ENCODE assay signal across 9 cellular contexts in the genomic region with DNA sequence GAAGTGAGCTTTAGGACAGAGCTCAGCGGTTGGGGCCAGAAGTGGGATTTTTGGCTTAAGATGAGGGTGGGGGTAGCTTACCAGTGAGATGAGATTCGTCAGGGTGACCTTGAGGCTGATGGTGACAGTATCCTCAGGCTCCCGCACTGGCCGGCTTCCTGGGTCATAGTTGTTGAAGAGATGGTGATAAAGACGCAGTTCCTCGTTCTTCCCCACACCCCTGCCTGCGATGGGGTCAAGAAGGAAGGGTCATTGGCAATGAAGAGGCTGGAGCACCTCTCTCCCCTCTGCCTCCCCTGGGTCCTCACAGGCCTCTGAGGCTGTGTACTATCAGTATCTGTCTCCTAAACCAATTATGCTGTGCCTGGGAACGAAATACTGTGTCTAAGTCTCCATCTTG. TPM values are rescaled to one million over a fixed set of nuclear protein-coding genes. Genes with fewer than 3 reads are reported as not detected.
A peak's percentile ranks its signal among the peaks of the same experiment; 100 is the strongest.
DNase-seq lines count a peak whose midpoint lies in the region; ATAC-seq and TF ChIP-seq lines count a peak whose summit lies in the region.
"Had no signal": no experiment of that assay in that cellular context is flagged by ENCODE, and none has a peak within 500 bp of the region (broad histone marks: within the 10 kb centered on the region; RNA-seq: fewer than 3 reads in every experiment).

No MANE protein-coding gene starts in this region.

- intact Hi-C loops in left cardiac atrium (cut with DNase I) = loop anchor here (5.0 to 10.0 kb wide), 2 partner anchors 82 to 190 kb away; partner anchors contain the start of genes ARRB2 (in 1 of the 2) and CAMTA2 (in 1 of the 2)
- intact Hi-C loops in Right ventricle myocardium superior (cut with DNase I) = no loop called here
- intact Hi-C loops in activated T-helper 1 cell treated with anti-CD3 and anti-CD28 coated beads, Interleukin-12 subunit alpha, Interleukin-12 subunit beta, Interleukin-2, Interleukin-4 antibody, amounts not matched to agents 30 ng/mL and 10 ng/mL and 1 ng/mL, durations not matched to agents 14 hours and 24 hours and 36 hours (cut with micrococcal nuclease) = loop anchor here (5.0 kb wide), 1 partner anchor 335 kb away; no protein-coding TSS in a partner anchor
- intact Hi-C loops in left lung (cut with DNase I) = loop anchor here in 1 of 2 donors (10.0 kb wide), 1 partner anchor 72 kb away; no protein-coding TSS in a partner anchor

- peaks cover 16% of the 10 kb centered on the region for H3K27me3 Mint-ChIP-seq in activated T-helper 1 cell treated with anti-CD3 and anti-CD28 coated beads, Interleukin-12 subunit alpha, Interleukin-12 subunit beta, Interleukin-2, Interleukin-4 antibody, amounts not matched to agents 30 ng/mL and 10 ng/mL and 1 ng/mL, durations not matched to agents 14 hours and 24 hours and 36 hours (ENCODE audit: insufficient read depth)
- peaks cover 9% of the 10 kb centered on the region for H3K27me3 Mint-ChIP-seq in type B pancreatic cell

- H3K4me3 Mint-ChIP-seq in activated T-helper 1 cell treated with anti-CD3 and anti-CD28 coated beads, Interleukin-12 subunit alpha, Interleukin-12 subunit beta, Interleukin-2, Interleukin-4 antibody, amounts not matched to agents 30 ng/mL and 10 ng/mL and 1 ng/mL, durations not matched to agents 14 hours and 24 hours and 36 hours = peak overlapping the region; percentile 21
- H3K4me3 Mint-ChIP-seq in type B pancreatic cell = peak overlapping the region; percentile 44

- DNase-seq in left cardiac atrium = peak; percentile 31
- no peak for DNase-seq in Right ventricle myocardium superior
- DNase-seq in activated T-helper 1 cell treated with anti-CD3 and anti-CD28 coated beads, Interleukin-12 subunit alpha, Interleukin-12 subunit beta, Interleukin-2, Interleukin-4 antibody, amounts not matched to agents 30 ng/mL and 10 ng/mL and 1 ng/mL, durations not matched to agents 14 hours and 24 hours and 36 hours (ENCODE audit: low spot score) = no peak
- peak in 1 of 2 donors; percentile 54 for DNase-seq in left lung
- no peak for DNase-seq in type B pancreatic cell (ENCODE audit: extremely low spot score, unreplicated experiment)
- no peak for DNase-seq in NCI-H446 treated with DMSO at 0.1 percent for 48 hours (lab: John Stamatoyannopoulos, UW)
- DNase-seq in NCI-H510A (lab: John Stamatoyannopoulos, UW) = no peak

- no peaks in the 10 kb centered on the region for H3K36me3 Mint-ChIP-seq in activated T-helper 1 cell treated with anti-CD3 and anti-CD28 coated beads, Interleukin-12 subunit alpha, Interleukin-12 subunit beta, Interleukin-2, Interleukin-4 antibody, amounts not matched to agents 30 ng/mL and 10 ng/mL and 1 ng/mL, durations not matched to agents 14 hours and 24 hours and 36 hours (ENCODE audit: low read depth)
- H3K36me3 Mint-ChIP-seq in type B pancreatic cell = peaks cover 7% of the 10 kb centered on the region

- H3K4me3 ChIP-seq in left lung = peak overlapping the region in 1 of 2 donors; percentile 54
- H3K4me3 ChIP-seq: SJCRH30 had no signal

- H3K27me3 ChIP-seq in left lung = peaks cover 0 to 21% of the 10 kb centered on the region in 2 donors
- H3K27me3 ChIP-seq: SJCRH30 had no signal

- peaks cover 25% of the 10 kb centered on the region for H3K4me1 Mint-ChIP-seq in activated T-helper 1 cell treated with anti-CD3 and anti-CD28 coated beads, Interleukin-12 subunit alpha, Interleukin-12 subunit beta, Interleukin-2, Interleukin-4 antibody, amounts not matched to agents 30 ng/mL and 10 ng/mL and 1 ng/mL, durations not matched to agents 14 hours and 24 hours and 36 hours (ENCODE audit: low read depth)
- peaks cover 10% of the 10 kb centered on the region for H3K4me1 Mint-ChIP-seq in type B pancreatic cell (ENCODE audit: unreplicated experiment)

- H3K9me3 ChIP-seq in left lung = no peaks in the 10 kb centered on the region
- H3K9me3 ChIP-seq: SJCRH30 had no signal

- H3K27ac ChIP-seq in left lung = peak overlapping the region; percentile 80 to 85
- H3K27ac ChIP-seq: SJCRH30 had no signal

- peak; percentile 1 to 6 for ATAC-seq in left cardiac atrium
- no peak for ATAC-seq in Right ventricle myocardium superior (ENCODE audit: poor library complexity)
- no peak for ATAC-seq in left lung
- ATAC-seq in HG02885 (IDR thresholded peaks at IDR 0.05; ENCODE audit: poor library complexity, unreplicated experiment) = no peak

- peak overlapping the region; percentile 42 for H3K27ac Mint-ChIP-seq in activated T-helper 1 cell treated with anti-CD3 and anti-CD28 coated beads, Interleukin-12 subunit alpha, Interleukin-12 subunit beta, Interleukin-2, Interleukin-4 antibody, amounts not matched to agents 30 ng/mL and 10 ng/mL and 1 ng/mL, durations not matched to agents 14 hours and 24 hours and 36 hours
- peak overlapping the region; percentile 98 for H3K27ac Mint-ChIP-seq in type B pancreatic cell

- no peaks in the 10 kb centered on the region for H3K9me3 Mint-ChIP-seq in activated T-helper 1 cell treated with anti-CD3 and anti-CD28 coated beads, Interleukin-12 subunit alpha, Interleukin-12 subunit beta, Interleukin-2, Interleukin-4 antibody, amounts not matched to agents 30 ng/mL and 10 ng/mL and 1 ng/mL, durations not matched to agents 14 hours and 24 hours and 36 hours
- no peaks in the 10 kb centered on the region for H3K9me3 Mint-ChIP-seq in type B pancreatic cell

- peaks cover 11 to 48% of the 10 kb centered on the region in 2 donors for H3K4me1 ChIP-seq in left lung

- no peak for TF ChIP-seq CTCF in left lung (IDR thresholded peaks at IDR 0.05)
- no peak for TF ChIP-seq CTCF in type B pancreatic cell (conservative IDR thresholded peaks at IDR 0.05)

- peaks cover 0 to under 1% of the 10 kb centered on the region in 2 donors for H3K36me3 ChIP-seq in left lung
- H3K36me3 ChIP-seq: SJCRH30 had no signal

RNA-seq across cellular contexts. Expression of gene CHRNE, which starts 0.4 kb away (rescaled TPM):
- total RNA-seq in left cardiac atrium (100 to 1,000 TPM in 1 of 2 donors, 10 to 100 TPM in 1; 36.8 to 118 TPM), Right ventricle myocardium superior (0.30 TPM), left lung (1 to 10 TPM; 2.9 to 4.9 TPM), type B pancreatic cell (ENCODE audit: low replicate concordance) (0.27 and 0.52 TPM in 2 replicates)
- total RNA-seq in activated T-helper 1 cell treated with anti-CD3 and anti-CD28 coated beads, Interleukin-12 subunit alpha, Interleukin-12 subunit beta, Interleukin-2, Interleukin-4 antibody, amounts not matched to agents 30 ng/mL and 10 ng/mL and 1 ng/mL, durations not matched to agents 14 hours and 24 hours and 36 hours = 0.52 and 0.61 TPM in 2 replicates

RNA-seq across cellular contexts. Expression of gene C17orf107, which starts 3.2 kb away (rescaled TPM):
- total RNA-seq in left cardiac atrium = 1 to 10 TPM; 1.3 to 2.3 TPM
- 0.51 TPM for total RNA-seq in Right ventricle myocardium superior
- 1.3 and 1.8 TPM in 2 replicates for total RNA-seq in activated T-helper 1 cell treated with anti-CD3 and anti-CD28 coated beads, Interleukin-12 subunit alpha, Interleukin-12 subunit beta, Interleukin-2, Interleukin-4 antibody, amounts not matched to agents 30 ng/mL and 10 ng/mL and 1 ng/mL, durations not matched to agents 14 hours and 24 hours and 36 hours
- 1 to 10 TPM; 2.0 to 5.3 TPM for total RNA-seq in left lung
- 4.4 and 9.3 TPM in 2 replicates for total RNA-seq in type B pancreatic cell (ENCODE audit: low replicate concordance)

RNA-seq across cellular contexts. Expression of gene GP1BA, which starts 29.5 kb away (rescaled TPM):
- total RNA-seq in left cardiac atrium = under 1 TPM; 0.13 to 0.15 TPM
- not detected for total RNA-seq in Right ventricle myocardium superior
- not detected in 2 replicates for total RNA-seq in activated T-helper 1 cell treated with anti-CD3 and anti-CD28 coated beads, Interleukin-12 subunit alpha, Interleukin-12 subunit beta, Interleukin-2, Interleukin-4 antibody, amounts not matched to agents 30 ng/mL and 10 ng/mL and 1 ng/mL, durations not matched to agents 14 hours and 24 hours and 36 hours
- under 1 TPM; 0.31 to 0.96 TPM for total RNA-seq in left lung
- not detected in 2 replicates for total RNA-seq in type B pancreatic cell (ENCODE audit: low replicate concordance)
- total RNA-seq: SJCRH30 had no signal

RNA-seq across cellular contexts. Expression of gene SLC25A11, which starts 37.3 kb away (rescaled TPM):
- total RNA-seq in left cardiac atrium = 100 to 1,000 TPM; 166 to 175 TPM
- 208 TPM for total RNA-seq in Right ventricle myocardium superior
- total RNA-seq in activated T-helper 1 cell treated with anti-CD3 and anti-CD28 coated beads, Interleukin-12 subunit alpha, Interleukin-12 subunit beta, Interleukin-2, Interleukin-4 antibody, amounts not matched to agents 30 ng/mL and 10 ng/mL and 1 ng/mL, durations not matched to agents 14 hours and 24 hours and 36 hours = 111 and 116 TPM in 2 replicates
- 10 to 100 TPM; 58.6 to 70.5 TPM for total RNA-seq in left lung
- 60.2 and 63.6 TPM in 2 replicates for total RNA-seq in type B pancreatic cell (ENCODE audit: low replicate concordance)

RNA-seq across cellular contexts. Expression of gene RNF167, which starts 37.5 kb away (rescaled TPM):
- total RNA-seq in left cardiac atrium = 10 to 100 TPM; 76.2 to 95.6 TPM
- total RNA-seq in Right ventricle myocardium superior = 85.8 TPM
- total RNA-seq in activated T-helper 1 cell treated with anti-CD3 and anti-CD28 coated beads, Interleukin-12 subunit alpha, Interleukin-12 subunit beta, Interleukin-2, Interleukin-4 antibody, amounts not matched to agents 30 ng/mL and 10 ng/mL and 1 ng/mL, durations not matched to agents 14 hours and 24 hours and 36 hours = 138 and 140 TPM in 2 replicates
- total RNA-seq in left lung = 100 to 1,000 TPM; 102 to 108 TPM
- total RNA-seq in type B pancreatic cell (ENCODE audit: low replicate concordance) = 98.8 and 132 TPM in 2 replicates

Comparison
In these comparisons a context has a peak if more than half of its experiments do, and no peak if none do; other contexts are left out.
1. ATAC-seq: peak in left cardiac atrium (2 of 2); none in Right ventricle myocardium superior (single experiment), left lung (single experiment) and HG02885 (single experiment).
2. RNA of gene CHRNE, which starts 0.4 kb away (total RNA-seq): 36.8 to 118 TPM in left cardiac atrium; 2.9 to 4.9 TPM in left lung, 0.52 to 0.61 TPM in activated T-helper 1 cell treated with anti-CD3 and anti-CD28 coated beads, Interleukin-12 subunit alpha, Interleukin-12 subunit beta, Interleukin-2, Interleukin-4 antibody, amounts not matched to agents 30 ng/mL and 10 ng/mL and 1 ng/mL, durations not matched to agents 14 hours and 24 hours and 36 hours, 0.30 TPM in Right ventricle myocardium superior (single experiment) and 0.27 to 0.52 TPM in type B pancreatic cell; every median in the first group is over 4 times any median in the second.